9 cellular contexts compared by ENCODE assay signal in the genomic region with DNA sequence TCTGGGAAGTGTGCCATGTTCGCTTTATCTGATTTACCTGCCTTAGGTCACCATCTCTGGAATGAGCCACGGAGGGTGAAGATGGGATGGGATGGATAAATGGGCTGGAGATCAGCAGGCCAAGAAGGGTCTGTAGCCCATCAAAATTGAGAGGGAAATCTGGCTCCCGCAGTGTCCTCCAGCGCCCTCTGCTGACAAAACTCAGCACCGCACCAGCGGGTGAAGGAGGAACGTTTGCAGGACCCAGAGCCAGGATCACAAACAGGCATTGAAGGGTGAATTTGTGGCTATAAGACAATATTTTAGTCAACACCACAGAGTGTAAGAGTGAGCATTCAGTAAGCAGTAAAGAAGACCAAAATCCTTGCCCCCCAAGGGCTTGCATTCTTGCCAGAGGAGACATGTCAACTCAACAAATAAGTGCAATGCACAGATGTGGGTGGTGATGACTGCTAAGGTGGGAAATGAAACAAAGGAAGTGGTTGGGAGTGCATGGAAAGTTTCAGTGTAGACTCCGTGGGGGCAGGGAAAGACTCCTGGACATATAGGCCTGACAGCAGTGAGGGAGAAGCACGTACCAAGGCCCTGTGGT.
DNase-seq lines count a peak whose midpoint lies in the region; ATAC-seq and TF ChIP-seq lines count a peak whose summit lies in the region.
"Had no signal": no experiment of that assay in that cellular context is flagged by ENCODE, and none has a peak within 500 bp of the region (broad histone marks: within the 10 kb centered on the region; RNA-seq: fewer than 3 reads in every experiment).

No MANE protein-coding gene starts in this region.

- no peaks in the 10 kb centered on the region for H3K27me3 ChIP-seq in brain microvascular endothelial cell (replicated peaks)
- H3K27me3 ChIP-seq in psoas muscle (ENCODE audit: insufficient read depth in 3 of 3, low read length in 2 of 3): no peaks in the 10 kb centered on the region

- DNase-seq in DMS 273 (lab: John Stamatoyannopoulos, UW; ENCODE audit: unreplicated experiment) (peak; percentile 24), DMS 273 treated with DMSO at 0.1 percent for 48 hours (lab: John Stamatoyannopoulos, UW) (no peak), KBM-7 (peak; percentile 51), brain microvascular endothelial cell (no peak), psoas muscle (no peak), pons (ENCODE audit: low spot score) (no peak), NCI-H2196 (lab: John Stamatoyannopoulos, UW; ENCODE audit: unreplicated experiment) (no peak)

- H3K9me3 ChIP-seq in psoas muscle: no peaks in the 10 kb centered on the region
- H3K9me3 ChIP-seq: neutrophil had no signal

- intact Hi-C loops in psoas muscle (cut with DNase I): loop anchor here (5.0 to 10.0 kb wide), 3 partner anchors 70 to 203 kb away; a partner anchor contains a TSS

- in situ Hi-C loops in KBM-7 (cut with MboI; ENCODE audit: low pct_unique_long_range_greater_than_20kb, low sequenced_read_pairs) (no loop called here), brain microvascular endothelial cell (cut with HindIII; ENCODE audit: low pct_ligation_motif_present, low sequenced_read_pairs) (no loop called here)

- H3K27ac ChIP-seq in brain microvascular endothelial cell (no peak overlapping the region), psoas muscle (no peak overlapping the region)
- H3K27ac ChIP-seq: neutrophil had no signal

- H3K36me3 ChIP-seq in brain microvascular endothelial cell (replicated peaks): no peaks in the 10 kb centered on the region
- no peaks in the 10 kb centered on the region for H3K36me3 ChIP-seq in psoas muscle (ENCODE audit: insufficient read depth in 1 of 2, low read depth in 1 of 2)
- H3K36me3 ChIP-seq: neutrophil had no signal

- WGBS in psoas muscle, 3 donors: 55 to 58% (median 57%) methylated on average over 9 of the region's 9 CpGs

- H3K4me3 ChIP-seq in brain microvascular endothelial cell (ENCODE audit: low read depth, low read length): no peak overlapping the region
- no peak overlapping the region for H3K4me3 ChIP-seq in psoas muscle

- ATAC-seq in psoas muscle (no peak), HG02642 (IDR thresholded peaks at IDR 0.05; ENCODE audit: poor library complexity, unreplicated experiment) (no peak)

- H3K4me1 ChIP-seq in psoas muscle: peaks cover 11% of the 10 kb centered on the region

- TF ChIP-seq CTCF in brain microvascular endothelial cell (IDR thresholded peaks at IDR 0.05; ENCODE audit: low read depth, low read length, missing control alignments): peak; percentile 49
- peak; percentile 40 for TF ChIP-seq CTCF in psoas muscle (IDR thresholded peaks at IDR 0.05)

Comparison
In these comparisons a context has a peak if more than half of its experiments do, and no peak if none do; other contexts are left out.
1. DNase-seq: peak in DMS 273 (single experiment) and KBM-7 (single experiment); none in DMS 273 treated with DMSO at 0.1 percent for 48 hours (single experiment), brain microvascular endothelial cell (single experiment), psoas muscle (0 of 2), pons (single experiment) and NCI-H2196 (single experiment).